Comparison of ENCODE assay signal across 8 cellular contexts in the genomic region with DNA sequence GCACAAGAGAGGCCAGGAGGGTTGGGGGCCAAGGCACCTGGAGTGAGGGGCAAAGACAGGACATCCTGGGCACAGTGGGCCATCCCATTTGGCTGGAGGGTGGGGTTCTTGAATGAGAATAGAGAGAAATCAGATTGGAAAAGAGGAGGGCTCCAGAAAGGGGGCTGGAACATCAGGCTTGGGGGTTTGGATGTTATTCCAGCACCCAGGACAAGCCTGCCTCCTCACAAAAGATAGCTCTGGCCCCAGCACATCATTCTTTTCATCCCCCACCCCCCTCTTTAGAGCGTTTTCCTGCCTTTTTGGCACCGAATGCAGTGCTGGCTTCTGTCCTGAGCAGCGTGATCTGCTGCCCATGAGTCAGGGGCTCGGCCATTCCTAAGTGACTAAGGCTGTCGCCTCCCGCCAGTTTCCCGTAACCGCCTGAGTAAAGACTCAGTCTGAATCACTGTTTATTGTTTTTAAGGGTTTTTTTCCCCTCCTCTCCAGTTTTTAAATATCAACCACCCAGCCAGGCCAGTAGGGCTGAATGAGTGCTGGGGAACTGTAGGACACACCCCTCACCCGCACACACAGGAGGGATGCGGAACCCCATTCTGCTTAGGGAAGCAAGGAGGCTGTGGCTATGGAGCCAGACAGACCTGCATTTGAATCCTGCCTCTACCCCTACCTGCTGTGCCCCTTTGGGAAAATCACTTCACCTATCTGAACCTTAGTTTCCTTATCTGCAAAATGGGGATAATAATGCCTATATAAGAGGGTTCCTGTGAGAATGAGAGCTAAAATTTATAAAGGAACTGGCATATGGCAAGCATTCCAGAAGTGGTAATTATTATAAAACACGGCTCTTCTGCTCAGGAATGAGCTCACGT. TPM values are rescaled to one million over a fixed set of nuclear protein-coding genes. Genes with fewer than 3 reads are reported as not detected.
DNase-seq lines count a peak whose midpoint lies in the region; ATAC-seq and TF ChIP-seq lines count a peak whose summit lies in the region.

No MANE protein-coding gene starts in this region.

- peak overlapping the region in 1 of 3 donors; percentile 33 for H3K4me3 ChIP-seq in breast epithelium
- H3K4me3 ChIP-seq in kidney epithelial cell (ENCODE audit: low read depth, low read length), result no peak overlapping the region
- peak overlapping the region in 1 of 2 donors; percentile 49 for H3K4me3 ChIP-seq in stomach smooth muscle (ENCODE audit: low read length in 2 of 2)

- peaks cover 3 to 9% of the 10 kb centered on the region in 2 donors for H3K4me1 ChIP-seq in breast epithelium
- H3K4me1 ChIP-seq in stomach smooth muscle (ENCODE audit: control insufficient read depth, insufficient read depth, low read length), result peaks cover 60% of the 10 kb centered on the region

- TF ChIP-seq CTCF in breast epithelium (IDR thresholded peaks at IDR 0.05), result peak in 1 of 3 donors; percentile 15
- TF ChIP-seq CTCF in kidney epithelial cell (IDR thresholded peaks at IDR 0.05; ENCODE audit: insufficient read depth, low read length, poor library complexity, severe bottlenecking), result no peak

- no peaks in the 10 kb centered on the region for H3K27me3 ChIP-seq in breast epithelium
- H3K27me3 ChIP-seq in kidney epithelial cell (ENCODE audit: control insufficient read depth, insufficient read depth, low read length), result no peaks in the 10 kb centered on the region
- no peaks in the 10 kb centered on the region for H3K27me3 ChIP-seq in stomach smooth muscle (ENCODE audit: control insufficient read depth in 1 of 2, insufficient read depth in 2 of 2, low read length in 2 of 2)

- TF ChIP-seq POLR2A in breast epithelium (IDR thresholded peaks at IDR 0.05), result no peak

- CTCF ChIA-PET in activated naive CD4-positive, alpha-beta T cell treated with anti-CD3 and anti-CD28 coated beads for 36 hours (lab: Charles Lee), result no interaction called here

- H3K9me3 Mint-ChIP-seq in activated naive CD4-positive, alpha-beta T cell treated with anti-CD3 and anti-CD28 coated beads for 36 hours, result no peaks in the 10 kb centered on the region

- no peak for ATAC-seq in HG03439 (IDR thresholded peaks at IDR 0.05; ENCODE audit: unreplicated experiment)

- peak overlapping the region; percentile 86 to 90 for H3K27ac ChIP-seq in breast epithelium
- peak overlapping the region; percentile 90 for H3K27ac ChIP-seq in stomach smooth muscle (ENCODE audit: low read length)

- H3K36me3 ChIP-seq in breast epithelium (no peaks in the 10 kb centered on the region), kidney epithelial cell (ENCODE audit: control insufficient read depth, insufficient read depth, low read length) (no peaks in the 10 kb centered on the region), stomach smooth muscle (ENCODE audit: control insufficient read depth in 2 of 2, insufficient read depth in 2 of 2, low read length in 2 of 2) (no peaks in the 10 kb centered on the region)

- intact Hi-C loops in breast epithelium (cut with DNase I; ENCODE audit: low total_unique reads), result no loop called here
- intact Hi-C loops in activated naive CD4-positive, alpha-beta T cell treated with anti-CD3 and anti-CD28 coated beads for 36 hours (cut with micrococcal nuclease), result no loop called here

- no peak overlapping the region for H3K27ac Mint-ChIP-seq in activated naive CD4-positive, alpha-beta T cell treated with anti-CD3 and anti-CD28 coated beads for 36 hours

- no peaks in the 10 kb centered on the region for H3K4me1 Mint-ChIP-seq in activated naive CD4-positive, alpha-beta T cell treated with anti-CD3 and anti-CD28 coated beads for 36 hours (ENCODE audit: low read depth)

- DNase-seq in HS-27A (ENCODE audit: low read depth) (peak; percentile 97), breast epithelium (ENCODE audit: low spot score in 2 of 2) (peak; percentile 75 to 79), kidney epithelial cell (ENCODE audit: low read depth) (peak; percentile 93), NCI-H526 treated with DMSO at 0.1 percent for 48 hours (lab: John Stamatoyannopoulos, UW) (no peak), NCI-H2171 treated with DMSO at 0.1 percent for 48 hours (lab: John Stamatoyannopoulos, UW) (no peak)
- no peak for DNase-seq in activated naive CD4-positive, alpha-beta T cell treated with anti-CD3 and anti-CD28 coated beads for 36 hours

- H3K9me3 ChIP-seq in breast epithelium (no peaks in the 10 kb centered on the region), stomach smooth muscle (ENCODE audit: control insufficient read depth in 2 of 2, low read length in 2 of 2) (no peaks in the 10 kb centered on the region)

- H3K4me3 Mint-ChIP-seq in activated naive CD4-positive, alpha-beta T cell treated with anti-CD3 and anti-CD28 coated beads for 36 hours, result no peak overlapping the region

- H3K9ac ChIP-seq in stomach smooth muscle (ENCODE audit: low read length in 2 of 2), result peak overlapping the region; percentile 38 to 42

- peaks cover 6% of the 10 kb centered on the region for H3K27me3 Mint-ChIP-seq in activated naive CD4-positive, alpha-beta T cell treated with anti-CD3 and anti-CD28 coated beads for 36 hours (ENCODE audit: low read depth)

- H3K36me3 Mint-ChIP-seq in activated naive CD4-positive, alpha-beta T cell treated with anti-CD3 and anti-CD28 coated beads for 36 hours (ENCODE audit: low read depth), result no peaks in the 10 kb centered on the region

RNA-seq across cellular contexts. Expression of a gene that starts 32.4 kb away (rescaled TPM):
- total RNA-seq in breast epithelium (10 to 100 TPM; 28.2 to 61.8 (median 31.4) TPM), kidney epithelial cell (41.5 and 48.7 TPM in 2 replicates)
- total RNA-seq in activated naive CD4-positive, alpha-beta T cell treated with anti-CD3 and anti-CD28 coated beads for 36 hours, result under 1 TPM; 0.20 to 0.41 TPM

Comparison
In these comparisons a context has a peak if more than half of its experiments do, and no peak if none do; other contexts are left out.
1. DNase-seq: peak in HS-27A (single experiment), breast epithelium (2 of 2) and kidney epithelial cell (single experiment); none in activated naive CD4-positive, alpha-beta T cell treated with anti-CD3 and anti-CD28 coated beads for 36 hours (single experiment), NCI-H526 treated with DMSO at 0.1 percent for 48 hours (single experiment) and NCI-H2171 treated with DMSO at 0.1 percent for 48 hours (single experiment).
2. RNA of a gene that starts 32.4 kb away (total RNA-seq): 41.5 to 48.7 TPM in kidney epithelial cell and 28.2 to 61.8 TPM in breast epithelium; 0.20 to 0.41 TPM in activated naive CD4-positive, alpha-beta T cell treated with anti-CD3 and anti-CD28 coated beads for 36 hours; every median in the first group is over 10 times any median in the second.